ENCODE assay signal across 10 cellular contexts in the genomic region with DNA sequence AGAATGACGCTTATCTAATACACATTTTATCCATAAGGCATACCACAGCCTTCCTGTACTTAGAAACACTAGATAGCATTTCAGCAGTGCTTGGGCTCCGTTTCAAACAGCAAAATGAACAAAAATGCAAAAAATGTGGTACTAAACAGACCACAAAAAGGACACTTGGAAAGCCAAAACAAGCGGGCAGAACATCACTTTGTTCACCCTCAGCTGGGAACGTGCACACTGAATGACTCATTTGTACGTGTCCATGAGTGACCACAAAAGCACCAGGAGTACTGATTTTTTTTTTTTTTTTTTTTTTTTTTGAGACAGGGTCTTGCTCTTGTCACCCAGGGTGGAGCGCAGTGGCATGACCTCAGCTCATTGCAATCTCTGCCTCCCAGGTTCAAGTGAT. TPM values are rescaled to one million over a fixed set of nuclear protein-coding genes. Genes with fewer than 3 reads are reported as not detected.
DNase-seq lines count a peak whose midpoint lies in the region; ATAC-seq, FAIRE-seq and TF ChIP-seq lines count a peak whose summit lies in the region.
"Had no signal": no experiment of that assay in that cellular context is flagged by ENCODE, and none has a peak within 500 bp of the region (broad histone marks: within the 10 kb centered on the region; RNA-seq: fewer than 3 reads in every experiment).

No MANE protein-coding gene starts in this region.

- no peak overlapping the region for H3K4me3 ChIP-seq in astrocyte (ENCODE audit: insufficient read depth, low read depth, low read length)
- H3K4me3 ChIP-seq: skin epidermis had no signal

- TF ChIP-seq CTCF in astrocyte (IDR thresholded peaks at IDR 0.05; ENCODE audit: insufficient read depth, low read depth, low read length), result no peak

- H3K36me3 ChIP-seq in astrocyte (ENCODE audit: insufficient read depth, low read length), result no peaks in the 10 kb centered on the region

- H3K4me2 ChIP-seq in astrocyte (ENCODE audit: low read length), result peak overlapping the region; percentile 32

- no peaks in the 10 kb centered on the region for H3K9me3 Mint-ChIP-seq in activated CD4-positive, alpha-beta T cell treated with anti-CD3 and anti-CD28 coated beads for 36 hours (ENCODE audit: low read depth)
- H3K9me3 Mint-ChIP-seq in astrocyte (ENCODE audit: unreplicated experiment), result no peaks in the 10 kb centered on the region
- H3K9me3 Mint-ChIP-seq in T-cell, result peaks cover 0 to 2% (median 0%) of the 10 kb centered on the region in 3 donors

- H3K9ac ChIP-seq in astrocyte (ENCODE audit: low read length), result peak overlapping the region; percentile 61

- H3K9me3 ChIP-seq in astrocyte (ENCODE audit: insufficient read depth, low read depth, low read length), result no peaks in the 10 kb centered on the region

- peak overlapping the region; percentile 77 for H3K27ac ChIP-seq in astrocyte (ENCODE audit: low read depth, low read length)

- no peaks in the 10 kb centered on the region for H3K79me2 ChIP-seq in astrocyte (ENCODE audit: insufficient read depth, low read length)

- H3K4me3 Mint-ChIP-seq in activated CD4-positive, alpha-beta T cell treated with anti-CD3 and anti-CD28 coated beads for 36 hours, result no peak overlapping the region
- H3K4me3 Mint-ChIP-seq in astrocyte (ENCODE audit: unreplicated experiment), result no peak overlapping the region
- no peak overlapping the region for H3K4me3 Mint-ChIP-seq in T-cell

- peaks cover 3% of the 10 kb centered on the region for H3K36me3 Mint-ChIP-seq in activated CD4-positive, alpha-beta T cell treated with anti-CD3 and anti-CD28 coated beads for 36 hours (ENCODE audit: low read depth)
- no peaks in the 10 kb centered on the region for H3K36me3 Mint-ChIP-seq in astrocyte (ENCODE audit: low read depth, unreplicated experiment)
- H3K36me3 Mint-ChIP-seq in T-cell, result no peaks in the 10 kb centered on the region

- ATAC-seq in activated CD4-positive, alpha-beta T cell treated with anti-CD3 and anti-CD28 coated beads for 36 hours, result no peak
- ATAC-seq in HG03103 (IDR thresholded peaks at IDR 0.05; ENCODE audit: low read depth, unreplicated experiment), result peak; percentile 35
- ATAC-seq in T-cell (replicated peaks in 1 of 4), result no peak

- intact Hi-C loops in activated CD4-positive, alpha-beta T cell treated with anti-CD3 and anti-CD28 coated beads for 36 hours (cut with DNase I, micrococcal nuclease), result loop anchor here (5.0 to 10.0 kb wide), 3 partner anchors 489 to 634 kb away; a partner anchor contains a TSS

- H2AFZ ChIP-seq in astrocyte (ENCODE audit: low read depth, low read length), result no peak overlapping the region

- no peak for DNase-seq in activated CD4-positive, alpha-beta T cell treated with anti-CD3 and anti-CD28 coated beads for 36 hours
- DNase-seq in activated CD4-positive, alpha-beta T cell treated with anti-CD3 and anti-CD28 coated beads, Interleukin-2, amount 50 U/mL, for 4 hours, result no peak
- DNase-seq in astrocyte (ENCODE audit: low read depth) (peak; percentile 99), pulmonary artery endothelial cell (ENCODE audit: low read depth, low spot score) (peak; percentile 75), T-cell (no peak), SKM-1 treated with dmso at 0.1 percent for 144 hours (lab: John Stamatoyannopoulos, UW; ENCODE audit: unreplicated experiment) (no peak), NCI-H1694 (lab: John Stamatoyannopoulos, UW) (no peak)
- DNase-seq: CD4-positive, CD25-positive, alpha-beta regulatory T cell had no signal

- H3K4me1 Mint-ChIP-seq in activated CD4-positive, alpha-beta T cell treated with anti-CD3 and anti-CD28 coated beads for 36 hours, result peaks cover 75% of the 10 kb centered on the region
- H3K4me1 Mint-ChIP-seq in astrocyte (ENCODE audit: low read depth, unreplicated experiment), result peaks cover 62% of the 10 kb centered on the region
- H3K4me1 Mint-ChIP-seq in T-cell, result peaks cover 46 to 72% (median 71%) of the 10 kb centered on the region in 3 donors

- CTCF ChIA-PET in activated CD4-positive, alpha-beta T cell treated with anti-CD3 and anti-CD28 coated beads for 36 hours (lab: Charles Lee), result interaction anchor here (0.8 kb wide), 1 partner anchor 11 kb away, joined by 3 read pairs; no protein-coding TSS in a partner anchor
- CTCF ChIA-PET in T-cell (lab: Charles Lee), result interaction anchor here in 1 of 2 donors (0.7 kb wide), 1 partner anchor 123 kb away, joined by 3 read pairs; no protein-coding TSS in a partner anchor

- POLR2A ChIA-PET in activated CD4-positive, alpha-beta T cell treated with anti-CD3 and anti-CD28 coated beads for 36 hours (lab: Charles Lee), result no interaction called here
- POLR2A ChIA-PET in T-cell (lab: Charles Lee), result interaction anchor here (0.6 to 0.7 kb wide), 2 partner anchors 11 to 321 kb away, joined by 3 to 7 read pairs; no protein-coding TSS in a partner anchor

- peak overlapping the region; percentile 60 for H3K27ac Mint-ChIP-seq in activated CD4-positive, alpha-beta T cell treated with anti-CD3 and anti-CD28 coated beads for 36 hours
- H3K27ac Mint-ChIP-seq in astrocyte (ENCODE audit: unreplicated experiment) (peak overlapping the region; percentile 97), T-cell (peak overlapping the region in 1 of 2 donors; percentile 66)

- H4K20me1 ChIP-seq in astrocyte (ENCODE audit: insufficient read depth, low read length), result no peaks in the 10 kb centered on the region

- peaks cover 40% of the 10 kb centered on the region for H3K4me1 ChIP-seq in astrocyte (ENCODE audit: insufficient read depth, low read length)

- no peaks in the 10 kb centered on the region for H3K27me3 ChIP-seq in astrocyte (ENCODE audit: insufficient read depth, low read length)

- no peaks in the 10 kb centered on the region for H3K27me3 Mint-ChIP-seq in activated CD4-positive, alpha-beta T cell treated with anti-CD3 and anti-CD28 coated beads for 36 hours
- H3K27me3 Mint-ChIP-seq in astrocyte (ENCODE audit: low read depth, unreplicated experiment) (no peaks in the 10 kb centered on the region), T-cell (no peaks in the 10 kb centered on the region)
- H3K27me3 Mint-ChIP-seq: CD4-positive, CD25-positive, alpha-beta regulatory T cell had no signal

- peak; percentile 66 for FAIRE-seq in astrocyte (lab: Jason Lieb, UNC)

RNA-seq across cellular contexts. Expression of a gene that starts 8.9 kb away (rescaled TPM):
- 10 to 100 TPM; 69.1 to 76.3 TPM for total RNA-seq in activated CD4-positive, alpha-beta T cell treated with anti-CD3 and anti-CD28 coated beads for 36 hours
- 105 and 122 TPM in 2 replicates for total RNA-seq in astrocyte
- 14.2 and 28.3 TPM in 2 replicates for total RNA-seq in pulmonary artery endothelial cell
- total RNA-seq in T-cell, result 100 to 1,000 TPM in 3 of 5 donors, 10 to 100 TPM in 2; 92.8 to 176 (median 103) TPM

Comparison
In these comparisons a context has a peak if more than half of its experiments do, and no peak if none do; other contexts are left out.
1. DNase-seq: peak in astrocyte (single experiment) and pulmonary artery endothelial cell (single experiment); none in activated CD4-positive, alpha-beta T cell treated with anti-CD3 and anti-CD28 coated beads for 36 hours (single experiment), activated CD4-positive, alpha-beta T cell treated with anti-CD3 and anti-CD28 coated beads, Interleukin-2, amount 50 U/mL, for 4 hours (0 of 2), T-cell (0 of 34), SKM-1 treated with dmso at 0.1 percent for 144 hours (single experiment) and NCI-H1694 (single experiment).